Comparison of ENCODE assay signal across 8 cellular contexts in the genomic region with DNA sequence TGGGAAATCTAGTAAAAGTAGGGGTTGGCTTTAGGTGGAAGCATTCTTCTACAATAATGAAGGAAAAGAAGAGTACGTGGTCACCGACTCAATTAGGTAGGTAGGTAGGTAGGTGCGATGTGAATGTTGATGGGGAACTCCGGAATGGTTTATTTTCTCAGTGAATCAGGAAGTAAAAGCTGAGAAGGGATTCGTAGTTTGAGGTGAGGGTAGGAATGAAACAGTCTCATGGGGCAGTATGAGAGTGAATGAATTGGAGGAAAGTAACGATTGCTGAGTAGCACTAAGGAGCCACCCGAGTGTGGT. TPM values are rescaled to one million over a fixed set of nuclear protein-coding genes. Genes with fewer than 3 reads are reported as not detected.
DNase-seq lines count a peak whose midpoint lies in the region; ATAC-seq, FAIRE-seq and TF ChIP-seq lines count a peak whose summit lies in the region.

No MANE protein-coding gene starts in this region.

- no peaks in the 10 kb centered on the region for H3F3A ChIP-seq in PC-3 (ENCODE audit: low read length, unreplicated experiment)

- no peaks in the 10 kb centered on the region for H3K9me3 ChIP-seq in PC-3 (ENCODE audit: low read length)
- H3K9me3 ChIP-seq in skeletal muscle tissue (ENCODE audit: control insufficient read depth in 3 of 3, low read length in 3 of 3): no peaks in the 10 kb centered on the region

- peak overlapping the region; percentile 72 for H2AFZ ChIP-seq in PC-3 (ENCODE audit: low read length)

- CTCF ChIA-PET in PC-3 (lab: Charles Lee): interaction anchor here (1.0 kb wide), 1 partner anchor 19 kb away, joined by 7 read pairs; no protein-coding TSS in a partner anchor

- H3K36me3 ChIP-seq in PC-3 (ENCODE audit: low read depth, low read length) (no peaks in the 10 kb centered on the region), skeletal muscle tissue (ENCODE audit: control insufficient read depth in 3 of 3, insufficient read depth in 3 of 3, low read length in 3 of 3) (peaks cover 38 to 42% (median 38%) of the 10 kb centered on the region in 3 donors)

- ATAC-seq in GM19324 (IDR thresholded peaks at IDR 0.05; ENCODE audit: low FRiP score, unreplicated experiment) (peak; percentile 1), PC-3 (peak; percentile 69), foreskin keratinocyte (no peak), HG03045 (IDR thresholded peaks at IDR 0.05; ENCODE audit: unreplicated experiment) (no peak)

- intact Hi-C loops in PC-3 (cut with micrococcal nuclease): loop anchor here (1.0 to 5.0 kb wide), 5 partner anchors 8 to 84 kb away; no protein-coding TSS in a partner anchor

- H3K4me2 ChIP-seq in PC-3 (ENCODE audit: low read length): peak overlapping the region; percentile 89

- BruUV-seq in PC-3 (replicated peaks; lab: Mats Ljungman, UMichigan): no TSS peak

- DNase-seq in PC-3 (no peak), foreskin keratinocyte (no peak), NCI-H774 (lab: John Stamatoyannopoulos, UW) (no peak), H54 (ENCODE audit: insufficient read length, low spot score) (no peak), GDM1 (lab: John Stamatoyannopoulos, UW) (no peak)

- H3K27me3 ChIP-seq in PC-3 (ENCODE audit: low read length): no peaks in the 10 kb centered on the region
- no peaks in the 10 kb centered on the region for H3K27me3 ChIP-seq in foreskin keratinocyte
- H3K27me3 ChIP-seq in skeletal muscle tissue (ENCODE audit: control insufficient read depth in 3 of 3, insufficient read depth in 3 of 3, low read length in 3 of 3): no peaks in the 10 kb centered on the region

- no peak for TF ChIP-seq CTCF in PC-3 (conservative IDR thresholded peaks at IDR 0.05; ENCODE audit: low read depth, low read length)
- TF ChIP-seq CTCF in foreskin keratinocyte (conservative IDR thresholded peaks at IDR 0.05): no peak

- peak overlapping the region; percentile 2; the same call in 1 of the 2 replicates for H3K27ac ChIP-seq in PC-3 (ENCODE audit: low read length)
- peak overlapping the region; percentile 23 for H3K27ac ChIP-seq in foreskin keratinocyte
- H3K27ac ChIP-seq in skeletal muscle tissue (ENCODE audit: low read depth, low read length): peak overlapping the region; percentile 88

- H3K9ac ChIP-seq in PC-3 (ENCODE audit: low read length) (peak overlapping the region; percentile 22; the same call in 1 of the 2 replicates), skeletal muscle tissue (ENCODE audit: low read depth in 1 of 3, low read length in 3 of 3) (peak overlapping the region in 2 of 3 donors; percentile 25 to 26)

- H4K20me1 ChIP-seq in PC-3 (ENCODE audit: low read length): no peaks in the 10 kb centered on the region

- POLR2A ChIA-PET in PC-3 (lab: Charles Lee; ENCODE audit: unreplicated experiment): interaction anchor here (0.6 kb wide), 1 partner anchor 35 kb away, joined by 3 read pairs; no protein-coding TSS in a partner anchor

- H3K4me3 ChIP-seq in PC-3 (ENCODE audit: low read length) (peak overlapping the region; percentile 70), skeletal muscle tissue (ENCODE audit: low read length in 3 of 3) (peak overlapping the region; percentile 0 to 67 (median 23))

- no peak for FAIRE-seq in H54 (lab: Jason Lieb, UNC)

- H3K79me2 ChIP-seq in PC-3 (ENCODE audit: low read length): no peaks in the 10 kb centered on the region

- TF ChIP-seq POLR2A in H54 (IDR thresholded peaks at IDR 0.05; ENCODE audit: low read depth, low read length): no peak

- no peaks in the 10 kb centered on the region for H3K9me2 ChIP-seq in PC-3 (replicated peaks; ENCODE audit: low read length)

- H3K4me1 ChIP-seq in PC-3 (ENCODE audit: insufficient read depth, low read length) (peaks cover 6% of the 10 kb centered on the region), foreskin keratinocyte (no peaks in the 10 kb centered on the region), skeletal muscle tissue (ENCODE audit: control insufficient read depth in 3 of 3, insufficient read depth in 3 of 3, low read length in 3 of 3) (peaks cover 17 to 52% (median 47%) of the 10 kb centered on the region in 3 donors)

RNA-seq across cellular contexts. Expression of gene PER1, which starts 13.9 kb away (rescaled TPM):
- total RNA-seq in PC-3 (2014; rRNA removed) (25.0 and 47.2 TPM in 2 replicates), foreskin keratinocyte (25.8 and 28.2 TPM in 2 replicates), skeletal muscle tissue (37.1 TPM)
- polyA plus RNA-seq in foreskin keratinocyte: 15.2 and 19.9 TPM in 2 replicates

RNA-seq across cellular contexts. Expression of gene HES7, which starts 14.4 kb away (rescaled TPM):
- 2.9 TPM in 1 of 2 replicates, not detected in the other for total RNA-seq in PC-3 (2014; rRNA removed)
- 1.0 and 1.1 TPM in 2 replicates for total RNA-seq in foreskin keratinocyte
- 2.6 and 2.8 TPM in 2 replicates for polyA plus RNA-seq in foreskin keratinocyte
- total RNA-seq in skeletal muscle tissue: under 0.01 TPM

RNA-seq across cellular contexts. Expression of gene ALOXE3, which starts 20.0 kb away (rescaled TPM):
- total RNA-seq in PC-3 (2014; rRNA removed) (1.4 and 3.6 TPM in 2 replicates), foreskin keratinocyte (2.4 and 4.7 TPM in 2 replicates), skeletal muscle tissue (not detected)
- 4.0 and 8.4 TPM in 2 replicates for polyA plus RNA-seq in foreskin keratinocyte

RNA-seq across cellular contexts. Expression of gene VAMP2, which starts 24.4 kb away (rescaled TPM):
- total RNA-seq in PC-3 (2014; rRNA removed) (5.0 and 18.0 TPM in 2 replicates), foreskin keratinocyte (5.5 and 6.9 TPM in 2 replicates), skeletal muscle tissue (8.4 TPM)
- polyA plus RNA-seq in foreskin keratinocyte: 15.2 and 17.7 TPM in 2 replicates

RNA-seq across cellular contexts. Expression of gene TMEM107, which starts 37.9 kb away (rescaled TPM):
- total RNA-seq in PC-3 (2014; rRNA removed) (19.0 and 26.6 TPM in 2 replicates), foreskin keratinocyte (23.0 and 24.9 TPM in 2 replicates), skeletal muscle tissue (25.1 TPM)
- polyA plus RNA-seq in foreskin keratinocyte: 24.1 and 25.4 TPM in 2 replicates

Comparison
In these comparisons a context has a peak if more than half of its experiments do, and no peak if none do; other contexts are left out.
1. ATAC-seq: peak in GM19324 (single experiment) and PC-3 (single experiment); none in foreskin keratinocyte (single experiment) and HG03045 (single experiment).
2. H3K27ac ChIP-seq: peak in every context shown above with its lines; median percentile 88 in skeletal muscle tissue; 23 in foreskin keratinocyte; 2 in PC-3.